Comparison of ENCODE assay signal across 30 cellular contexts in genomic region chr1:217190359-217190758, GRCh38.
"Had no signal": no experiment of that assay in that cellular context is flagged by ENCODE, and none has a peak within 500 bp of the region (broad histone marks: within the 10 kb centered on the region; RNA-seq: fewer than 3 reads in every experiment).

No MANE protein-coding gene starts in this region.

- H3K27ac ChIP-seq: neutrophil, ovary, parathyroid adenoma, psoas muscle, skin epidermis, spleen, suprapubic skin, testis, tibial artery, transverse colon, upper lobe of right lung, uterus had no signal

- H3K27me3 ChIP-seq: neutrophil, ovary, spleen, suprapubic skin, testis, tibial artery, transverse colon, upper lobe of right lung, uterus had no signal

- H3K4me2 ChIP-seq: smooth muscle cell had no signal

- H3K4me1 ChIP-seq: psoas muscle, spleen, suprapubic skin, testis, tibial artery, transverse colon, upper lobe of right lung, uterus had no signal

- H3K9me3 ChIP-seq: neutrophil, ovary, psoas muscle, suprapubic skin, testis, transverse colon, upper lobe of right lung, uterus had no signal

- DNase-seq: naive thymus-derived CD8-positive, alpha-beta T cell; nephron progenitor cell; nucleus accumbens; ovary; posterior cingulate gyrus; psoas muscle; right cardiac atrium; spleen; stimulated activated CD4-positive, alpha-beta T cell treated with anti-CD3 and anti-CD28 coated beads, Interleukin-12 subunit alpha, Interleukin-12 subunit beta, amount 100 ng/mL, for 4 hours; stimulated activated CD4-positive, alpha-beta T cell treated with anti-CD3 and anti-CD28 coated beads, Interleukin-1b, Interleukin-23, amount 100 ng/mL, for 48 hours; stimulated activated CD4-positive, alpha-beta T cell treated with anti-CD3 and anti-CD28 coated beads, Interleukin-4, amount 100 ng/mL, for 1 hour; stimulated activated CD4-positive, alpha-beta T cell treated with anti-CD3 and anti-CD28 coated beads, Interleukin-4, amount 100 ng/mL, for 4 hours; stimulated activated CD8-positive, alpha-beta memory T cell treated with anti-CD3 and anti-CD28 coated beads, Interleukin-4, amount 100 ng/mL, for 48 hours; stimulated activated naive CD4-positive, alpha-beta T cell; stimulated activated naive CD8-positive, alpha-beta T cell treated with anti-CD3 and anti-CD28 coated beads, Interleukin-15, amount 100 ng/mL, for 72 hours; stimulated activated naive CD8-positive, alpha-beta T cell treated with anti-CD3 and anti-CD28 coated beads, Interleukin-15, Interleukin-2, amounts not matched to agents 100 U/mL and 50 U/mL, for 24 hours; substantia nigra; testis; tibial artery; transverse colon; upper lobe of right lung; uterus had no signal

- H2AFZ ChIP-seq: parathyroid adenoma had no signal

- H3K79me2 ChIP-seq: parathyroid adenoma had no signal

- H3K4me3 ChIP-seq: ovary, psoas muscle, skin epidermis, smooth muscle cell, spleen, suprapubic skin, testis, tibial artery, transverse colon, upper lobe of right lung, uterus had no signal

- H3K9ac ChIP-seq: parathyroid adenoma had no signal

- ATAC-seq: naive thymus-derived CD8-positive, alpha-beta T cell; natural killer cell treated with Interleukin-12 subunit alpha and Interleukin-12 subunit beta and Interleukin-15 and Interleukin-18, amount 100 ng/mL, for 72 hours; psoas muscle; right cardiac atrium; sciatic nerve; stimulated activated memory B cell treated with anti-CD40 and anti-IgM and Interleukin-4, amounts not matched to agents 10 μg/mL and 1 μg/mL and 100 μg/mL, for 72 hours; stimulated activated naive CD8-positive, alpha-beta T cell treated with anti-CD3 and anti-CD28 coated beads, Interleukin-15, amount 100 ng/mL, for 72 hours; stimulated activated naive CD8-positive, alpha-beta T cell treated with anti-CD3 and anti-CD28 coated beads, Interleukin-15, Interleukin-2, amounts not matched to agents 100 U/mL and 50 U/mL, for 24 hours; upper lobe of right lung had no signal

- H3K36me3 ChIP-seq: neutrophil, ovary, spleen, suprapubic skin, tibial artery, transverse colon, upper lobe of right lung, uterus had no signal
